Comparison of ENCODE assay signal across 10 cellular contexts in the genomic region with DNA sequence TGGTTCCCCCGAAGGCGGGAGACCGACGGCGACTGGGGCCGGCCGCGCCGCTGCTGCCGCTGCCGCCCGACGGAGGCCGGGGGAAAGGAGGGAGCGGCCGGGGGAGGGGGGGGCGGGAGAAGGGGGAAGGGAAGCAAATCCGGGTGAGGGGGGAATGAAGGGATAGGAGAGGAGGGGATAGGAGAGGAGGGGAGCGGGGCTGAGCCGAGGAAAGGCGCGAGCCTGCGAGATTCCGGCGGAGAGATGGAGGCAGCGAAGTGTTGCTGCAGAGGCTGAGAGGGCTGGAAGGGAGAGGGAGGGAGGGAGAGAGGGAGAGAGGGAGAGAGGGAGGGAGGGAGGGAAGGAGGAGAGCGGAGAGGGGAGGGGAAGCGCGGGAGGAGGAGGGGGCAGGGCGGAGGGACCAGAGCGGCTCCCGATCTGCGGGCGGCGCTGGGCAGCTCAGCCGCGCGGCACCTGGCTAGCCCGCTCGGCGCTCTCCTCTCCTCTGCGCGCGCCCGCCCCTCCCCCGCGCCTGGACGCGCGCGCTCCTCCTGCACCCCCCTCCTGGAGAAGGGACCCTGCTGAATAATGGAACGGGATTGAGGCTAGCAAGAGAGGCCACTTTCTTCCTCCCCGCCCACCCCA. TPM values are rescaled to one million over a fixed set of nuclear protein-coding genes. Genes with fewer than 3 reads are reported as not detected.
DNase-seq lines count a peak whose midpoint lies in the region; TF ChIP-seq lines count a peak whose summit lies in the region.
"Had no signal": no experiment of that assay in that cellular context is flagged by ENCODE, and none has a peak within 500 bp of the region (broad histone marks: within the 10 kb centered on the region; RNA-seq: fewer than 3 reads in every experiment).

No MANE protein-coding gene starts in this region.

- no peak overlapping the region for H3K4me2 ChIP-seq in SK-N-SH

- H3F3A ChIP-seq in SK-N-SH (replicated peaks; ENCODE audit: insufficient read depth), result no peaks in the 10 kb centered on the region

- TF ChIP-seq RAD21 in SK-N-SH (IDR thresholded peaks at IDR 0.05; ENCODE audit: low read length), result no peak

- TF ChIP-seq POLR2A in testis (IDR thresholded peaks at IDR 0.05), result no peak

- H3K9ac ChIP-seq in SK-N-SH, result no peak overlapping the region
- no peak overlapping the region for H3K9ac ChIP-seq in iPS-20b (ENCODE audit: low read depth, low read length)

- POLR2A ChIA-PET in SK-N-SH (lab: Yijun Ruan, JAX), result no interaction called here

- H3K9me3 ChIP-seq in SK-N-SH, result no peaks in the 10 kb centered on the region
- H3K9me3 ChIP-seq in iPS-20b (ENCODE audit: insufficient read depth, low read depth, low read length), result no peaks in the 10 kb centered on the region
- no peaks in the 10 kb centered on the region for H3K9me3 ChIP-seq in testis

- H3K4me1 ChIP-seq in SK-N-SH (ENCODE audit: control insufficient read depth in 1 of 2, insufficient read depth in 2 of 2, low read depth in 1 of 2, low read length in 1 of 2) (peaks cover 0 to 50% of the 10 kb centered on the region in 2 experiments; a peak in 1 of 4 replicates), iPS-20b (ENCODE audit: insufficient read depth, low read length) (peaks cover 13% of the 10 kb centered on the region), testis (peaks cover 12% of the 10 kb centered on the region)

- no peak overlapping the region for H2AFZ ChIP-seq in SK-N-SH (ENCODE audit: low read depth)

- peak in 2 of 3 experiments; percentile 82 to 83 for DNase-seq in NCI-H1417 (lab: John Stamatoyannopoulos, UW)
- no peak for DNase-seq in NCI-H1417 treated with DMSO at 0.1 percent for 48 hours (lab: John Stamatoyannopoulos, UW)
- peak; percentile 94 for DNase-seq in SK-N-SH
- peak; percentile 61 for DNase-seq in testis
- no peak for DNase-seq in activated naive CD4-positive, alpha-beta T cell treated with anti-CD3 and anti-CD28 coated beads, Interleukin-2, amount 50 U/mL, for 16 hours
- DNase-seq in COLO668 (lab: John Stamatoyannopoulos, UW; ENCODE audit: unreplicated experiment), result no peak
- DNase-seq in DMS153 treated with DMSO at 0.1 percent for 48 hours (lab: John Stamatoyannopoulos, UW; ENCODE audit: unreplicated experiment), result no peak
- DNase-seq: activated CD4-positive, CD25-positive, alpha-beta regulatory T cell; IMR-90 had no signal

- no peaks in the 10 kb centered on the region for H3K36me3 ChIP-seq in SK-N-SH (replicated peaks in 1 of 2; ENCODE audit: control insufficient read depth in 1 of 2, insufficient read depth in 2 of 2, low read length in 1 of 2)
- H3K36me3 ChIP-seq in iPS-20b (ENCODE audit: insufficient read depth, low read depth, low read length), result no peaks in the 10 kb centered on the region
- H3K36me3 ChIP-seq in testis (ENCODE audit: low read depth, missing control alignments), result no peaks in the 10 kb centered on the region

- TF ChIP-seq EP300 in SK-N-SH (IDR thresholded peaks at IDR 0.05; ENCODE audit: borderline replicate concordance in 1 of 2, low read depth in 1 of 2, low read length in 1 of 2), result no peak

- no peaks in the 10 kb centered on the region for H3K9me2 ChIP-seq in SK-N-SH

- CTCF ChIA-PET in SK-N-SH (lab: Yijun Ruan, JAX), result interaction anchor here (0.9 to 3.7 kb wide), 7 partner anchors 10 to 194 kb away, joined by 3 to 22 read pairs (median 4); no protein-coding TSS in a partner anchor

- H3K4me3 ChIP-seq in SK-N-SH (ENCODE audit: low read depth in 2 of 2, low read length in 1 of 2), result peak overlapping the region in 1 of 2 experiments; percentile 51; a peak in 2 of 4 replicates
- H3K4me3 ChIP-seq in iPS-20b (ENCODE audit: low read length), result peak overlapping the region; percentile 71
- H3K4me3 ChIP-seq in testis, result peak overlapping the region; percentile 59 to 61

- TF ChIP-seq CTCF in SK-N-SH (IDR thresholded peaks at IDR 0.05) (no peak), testis (IDR thresholded peaks at IDR 0.05) (no peak)

- H3K27ac ChIP-seq in SK-N-SH (ENCODE audit: low read depth in 2 of 2, low read length in 1 of 2) (peak overlapping the region in 1 of 2 experiments; percentile 71; a peak in 2 of 4 replicates), iPS-20b (ENCODE audit: low read length) (no peak overlapping the region), testis (peak overlapping the region; percentile 18 to 59)

- H3K79me2 ChIP-seq in SK-N-SH (ENCODE audit: insufficient read depth), result no peaks in the 10 kb centered on the region

- H3K27me3 ChIP-seq in SK-N-SH (ENCODE audit: insufficient read depth), result peaks cover 58% of the 10 kb centered on the region
- peaks cover 88% of the 10 kb centered on the region for H3K27me3 ChIP-seq in iPS-20b (ENCODE audit: insufficient read depth, low read length)
- no peaks in the 10 kb centered on the region for H3K27me3 ChIP-seq in testis

- H4K20me1 ChIP-seq in SK-N-SH (ENCODE audit: insufficient read depth), result no peaks in the 10 kb centered on the region

- intact Hi-C loops in testis (cut with DNase I; ENCODE audit: low total_unique reads), result no loop called here

- 5% methylated on average over 33 of the region's 53 CpGs for WGBS in SK-N-SH (ENCODE audit: low lambda C conversion rate)
- 1% methylated on average over 49 to 51 of the region's 53 CpGs for WGBS in testis, 2 donors

TF ChIP-seq in SK-N-SH, 30 proteins besides CTCF, POLR2A, EP300 and RAD21:
- TF ChIP-seq CHD2 (IDR thresholded peaks at IDR 0.05; ENCODE audit: low read length, partially characterized antibody) (peak; percentile 46), GABPA (IDR thresholded peaks at IDR 0.05; ENCODE audit: low read depth) (no peak)

RNA-seq across cellular contexts. Expression of a gene that starts 52.4 kb away (rescaled TPM):
- polyA plus RNA-seq in SK-N-SH (2012; rRNA removed) (not detected in 2 replicates), testis (ENCODE audit: insufficient read depth, low read depth, low replicate concordance) (not detected)
- not detected in 2 replicates for polyA plus RNA-seq in SK-N-SH (2012; cell fraction: cytosol; rRNA removed)
- not detected in 2 replicates for polyA plus RNA-seq in SK-N-SH (2012; cell fraction: nucleus; rRNA removed)
- total RNA-seq in testis, result not detected
- total RNA-seq: IMR-90 had no signal
- polyA plus RNA-seq: IMR-90 had no signal

Comparison
In these comparisons a context has a peak if more than half of its experiments do, and no peak if none do; other contexts are left out.
1. DNase-seq: peak in NCI-H1417 (2 of 3), SK-N-SH (single experiment) and testis (single experiment); none in NCI-H1417 treated with DMSO at 0.1 percent for 48 hours (single experiment), activated naive CD4-positive, alpha-beta T cell treated with anti-CD3 and anti-CD28 coated beads, Interleukin-2, amount 50 U/mL, for 16 hours (single experiment), COLO668 (single experiment) and DMS153 treated with DMSO at 0.1 percent for 48 hours (single experiment).